Comparison of ENCODE assay signal across 1 cellular context in the genomic region with DNA sequence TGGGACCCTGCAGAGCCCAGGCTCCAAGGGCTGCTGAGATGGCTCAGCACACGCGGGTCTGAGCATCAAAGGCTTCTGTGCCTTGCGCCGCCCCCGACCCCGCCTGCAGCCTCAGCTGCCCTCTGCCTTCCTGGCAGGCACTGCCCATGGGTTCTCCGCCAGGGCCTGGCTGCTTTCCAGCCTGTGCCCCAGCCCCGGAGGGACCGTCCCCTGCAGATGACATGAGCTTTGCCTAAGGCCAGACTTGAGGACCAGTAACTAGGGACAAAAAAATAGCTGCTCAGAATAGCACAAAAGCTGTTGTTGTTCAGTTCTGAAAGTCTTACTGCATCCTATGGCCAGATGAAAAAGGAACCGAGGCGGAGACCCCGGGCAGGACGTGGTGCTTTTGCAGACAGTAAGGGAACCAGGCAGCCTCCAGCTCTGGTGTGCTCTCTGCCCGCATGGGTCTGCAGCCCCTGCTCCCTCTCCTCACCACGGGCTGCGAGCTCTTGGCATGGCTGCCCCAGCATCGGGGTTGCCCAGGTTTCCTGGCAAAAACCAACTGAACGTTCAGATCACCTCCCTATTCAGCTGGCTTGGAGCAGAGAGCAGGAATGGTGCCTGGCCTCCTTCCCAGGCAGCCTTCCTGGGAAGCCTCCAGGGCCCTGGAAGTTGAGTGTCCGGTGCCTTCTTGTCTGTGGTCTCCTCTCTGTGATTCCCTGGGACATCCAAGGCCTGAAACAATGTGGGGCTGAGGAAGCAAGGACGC.
TF ChIP-seq lines count a peak whose summit lies in the region.

No MANE protein-coding gene starts in this region.

TF ChIP-seq in SK-N-SH, 30 proteins besides CTCF, POLR2A, EP300 and RAD21 (continued from another document):
- TF ChIP-seq POLR2AphosphoS5 (IDR thresholded peaks at IDR 0.05; ENCODE audit: low read depth, low read length) (no peak), NFIC (IDR thresholded peaks at IDR 0.05; ENCODE audit: borderline replicate concordance) (no peak), FOXJ3 (CRISPR knock-in tag; IDR thresholded peaks at IDR 0.05) (no peak)
- TF ChIP-seq, protein P1, sequence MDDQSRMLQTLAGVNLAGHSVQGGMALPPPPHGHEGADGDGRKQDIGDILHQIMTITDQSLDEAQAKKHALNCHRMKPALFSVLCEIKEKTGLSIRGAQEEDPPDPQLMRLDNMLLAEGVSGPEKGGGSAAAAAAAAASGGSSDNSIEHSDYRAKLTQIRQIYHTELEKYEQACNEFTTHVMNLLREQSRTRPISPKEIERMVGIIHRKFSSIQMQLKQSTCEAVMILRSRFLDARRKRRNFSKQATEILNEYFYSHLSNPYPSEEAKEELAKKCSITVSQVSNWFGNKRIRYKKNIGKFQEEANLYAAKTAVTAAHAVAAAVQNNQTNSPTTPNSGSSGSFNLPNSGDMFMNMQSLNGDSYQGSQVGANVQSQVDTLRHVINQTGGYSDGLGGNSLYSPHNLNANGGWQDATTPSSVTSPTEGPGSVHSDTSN (IDR thresholded peaks at IDR 0.05), result no peak
- TF ChIP-seq, protein P2, sequence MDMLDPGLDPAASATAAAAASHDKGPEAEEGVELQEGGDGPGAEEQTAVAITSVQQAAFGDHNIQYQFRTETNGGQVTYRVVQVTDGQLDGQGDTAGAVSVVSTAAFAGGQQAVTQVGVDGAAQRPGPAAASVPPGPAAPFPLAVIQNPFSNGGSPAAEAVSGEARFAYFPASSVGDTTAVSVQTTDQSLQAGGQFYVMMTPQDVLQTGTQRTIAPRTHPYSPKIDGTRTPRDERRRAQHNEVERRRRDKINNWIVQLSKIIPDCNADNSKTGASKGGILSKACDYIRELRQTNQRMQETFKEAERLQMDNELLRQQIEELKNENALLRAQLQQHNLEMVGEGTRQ (IDR thresholded peaks at IDR 0.05; ENCODE audit: borderline replicate concordance, low read depth, low read length), result no peak
- TF ChIP-seq, protein P3, sequence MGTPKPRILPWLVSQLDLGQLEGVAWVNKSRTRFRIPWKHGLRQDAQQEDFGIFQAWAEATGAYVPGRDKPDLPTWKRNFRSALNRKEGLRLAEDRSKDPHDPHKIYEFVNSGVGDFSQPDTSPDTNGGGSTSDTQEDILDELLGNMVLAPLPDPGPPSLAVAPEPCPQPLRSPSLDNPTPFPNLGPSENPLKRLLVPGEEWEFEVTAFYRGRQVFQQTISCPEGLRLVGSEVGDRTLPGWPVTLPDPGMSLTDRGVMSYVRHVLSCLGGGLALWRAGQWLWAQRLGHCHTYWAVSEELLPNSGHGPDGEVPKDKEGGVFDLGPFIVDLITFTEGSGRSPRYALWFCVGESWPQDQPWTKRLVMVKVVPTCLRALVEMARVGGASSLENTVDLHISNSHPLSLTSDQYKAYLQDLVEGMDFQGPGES (IDR thresholded peaks at IDR 0.05; ENCODE audit: low read depth, low read length), result no peak
